33 cellular contexts compared by ENCODE assay signal in genomic region chr22:43179911-43180195, GRCh38.
"Had no signal": no experiment of that assay in that cellular context is flagged by ENCODE, and none has a peak within 500 bp of the region (broad histone marks: within the 10 kb centered on the region; RNA-seq: fewer than 3 reads in every experiment).

No MANE protein-coding gene starts in this region.

- H3K4me3 Mint-ChIP-seq: activated B cell treated with CpG ODN at 0.5 μM for 24 hours; activated CD4-positive, alpha-beta memory T cell treated with anti-CD3 and anti-CD28 coated beads, Interleukin-2, amount 10 ng/mL, durations not matched to agents 7 days and 5 days; activated naive CD4-positive, alpha-beta T cell treated with anti-CD3 and anti-CD28 coated beads, Interleukin-2, amount 10 ng/mL, durations not matched to agents 7 days and 5 days; activated naive CD8-positive, alpha-beta T cell treated with anti-CD3 and anti-CD28 coated beads, Interleukin-2, amount 10 ng/mL, durations not matched to agents 7 days and 5 days; activated T-cell treated with anti-CD3 and anti-CD28 coated beads, Interleukin-2, amount 50 U/mL, for 24 hours; activated T-cell treated with anti-CD3 and anti-CD28 coated beads, Interleukin-2, amount 50 U/mL, for 72 hours; brain; T-helper 17 cell; T-helper 2 cell treated with Interferon-gamma antibody and Interleukin-4, amounts not matched to agents 5 μg/mL and 100 μg/mL, for 36 hours had no signal

- H3K4me1 ChIP-seq: ascending aorta, breast epithelium had no signal

- ATAC-seq: activated CD4-positive, CD25-positive, alpha-beta regulatory T cell treated with anti-CD3 and anti-CD28 coated beads, Interleukin-2, amount 50 U/mL, for 24 hours; activated naive CD4-positive, alpha-beta T cell treated with anti-CD3 and anti-CD28 coated beads, Interleukin-2, amount 50 U/mL, for 72 hours; activated T-cell treated with anti-CD3 and anti-CD28 coated beads, Interleukin-2, amount 50 U/mL, for 72 hours; gastroesophageal sphincter; T-helper 17 cell had no signal

- H3K9me3 Mint-ChIP-seq: activated B cell treated with CpG ODN at 0.5 μM for 24 hours; activated CD4-positive, alpha-beta memory T cell treated with anti-CD3 and anti-CD28 coated beads, Interleukin-2, amount 10 ng/mL, durations not matched to agents 7 days and 5 days; activated naive CD4-positive, alpha-beta T cell treated with anti-CD3 and anti-CD28 coated beads, Interleukin-2, amount 10 ng/mL, durations not matched to agents 7 days and 5 days; activated naive CD4-positive, alpha-beta T cell treated with anti-CD3 and anti-CD28 coated beads, Interleukin-2, amount 50 U/mL, for 72 hours; activated naive CD8-positive, alpha-beta T cell treated with anti-CD3 and anti-CD28 coated beads, Interleukin-2, amount 10 ng/mL, durations not matched to agents 7 days and 5 days; activated T-cell treated with anti-CD3 and anti-CD28 coated beads, Interleukin-2, amount 50 U/mL, for 72 hours; brain; T-helper 2 cell treated with Interferon-gamma antibody and Interleukin-4, amounts not matched to agents 5 μg/mL and 100 μg/mL, for 36 hours had no signal

- H3K4me3 ChIP-seq: ascending aorta, breast epithelium, cardiac muscle cell, colonic mucosa, esophagus squamous epithelium, gastroesophageal sphincter had no signal

- DNase-seq: activated B cell treated with CpG ODN at 0.5 μM for 24 hours; activated CD4-positive, alpha-beta memory T cell treated with anti-CD3 and anti-CD28 coated beads, Interleukin-2, amount 10 ng/mL, durations not matched to agents 7 days and 5 days; activated CD4-positive, alpha-beta T cell treated with anti-CD3 and anti-CD28 coated beads for 48 hours; activated CD4-positive, alpha-beta T cell treated with anti-CD3 and anti-CD28 coated beads, Interleukin-2, amount 50 U/mL, for 4 hours; activated CD8-positive, alpha-beta memory T cell treated with anti-CD3 and anti-CD28 coated beads, Interleukin-2, amount 50 U/mL, for 48 hours; activated gamma-delta T cell; activated naive CD4-positive, alpha-beta T cell; activated naive CD4-positive, alpha-beta T cell treated with anti-CD3 and anti-CD28 coated beads, Interleukin-2, amount 10 ng/mL, durations not matched to agents 7 days and 5 days; activated naive CD8-positive, alpha-beta T cell treated with anti-CD3 and anti-CD28 coated beads, Interleukin-2, amount 10 ng/mL, durations not matched to agents 7 days and 5 days; activated T-cell treated with anti-CD3 and anti-CD28 coated beads for 4 hours; activated T-cell treated with anti-CD3 and anti-CD28 coated beads, Interleukin-2, amount 50 U/mL, for 24 hours; activated T-cell treated with anti-CD3 and anti-CD28 coated beads, Interleukin-2, amount 50 U/mL, for 72 hours; central memory CD4-positive, alpha-beta T cell; cerebellar nuclear complex; colonic mucosa; effector CD8-positive, alpha-beta T cell; esophagus squamous epithelium; foreskin melanocyte; T-helper 1 cell; T-helper 17 cell; T1000; WERI-Rb-1 had no signal

- H3K27ac ChIP-seq: ascending aorta, breast epithelium, cardiac muscle cell, colonic mucosa, epithelial cell of prostate, esophagus squamous epithelium, gastroesophageal sphincter, WERI-Rb-1 had no signal

- H3K27ac Mint-ChIP-seq: activated B cell treated with CpG ODN at 0.5 μM for 24 hours; activated CD4-positive, alpha-beta memory T cell treated with anti-CD3 and anti-CD28 coated beads, Interleukin-2, amount 10 ng/mL, durations not matched to agents 7 days and 5 days; activated naive CD4-positive, alpha-beta T cell treated with anti-CD3 and anti-CD28 coated beads, Interleukin-2, amount 10 ng/mL, durations not matched to agents 7 days and 5 days; activated naive CD4-positive, alpha-beta T cell treated with anti-CD3 and anti-CD28 coated beads, Interleukin-2, amount 50 U/mL, for 72 hours; activated naive CD8-positive, alpha-beta T cell treated with anti-CD3 and anti-CD28 coated beads, Interleukin-2, amount 10 ng/mL, durations not matched to agents 7 days and 5 days; activated T-cell treated with anti-CD3 and anti-CD28 coated beads, Interleukin-2, amount 50 U/mL, for 24 hours; activated T-cell treated with anti-CD3 and anti-CD28 coated beads, Interleukin-2, amount 50 U/mL, for 72 hours; brain; T-helper 17 cell; T-helper 2 cell treated with Interferon-gamma antibody and Interleukin-4, amounts not matched to agents 5 μg/mL and 100 μg/mL, for 36 hours had no signal

- FAIRE-seq: endometrium, endothelial cell of umbilical vein had no signal

- H3K27me3 Mint-ChIP-seq: activated B cell treated with CpG ODN at 0.5 μM for 24 hours; activated CD4-positive, alpha-beta memory T cell treated with anti-CD3 and anti-CD28 coated beads, Interleukin-2, amount 10 ng/mL, durations not matched to agents 7 days and 5 days; activated naive CD4-positive, alpha-beta T cell treated with anti-CD3 and anti-CD28 coated beads, Interleukin-2, amount 10 ng/mL, durations not matched to agents 7 days and 5 days; activated naive CD8-positive, alpha-beta T cell treated with anti-CD3 and anti-CD28 coated beads, Interleukin-2, amount 10 ng/mL, durations not matched to agents 7 days and 5 days; activated T-cell treated with anti-CD3 and anti-CD28 coated beads, Interleukin-2, amount 50 U/mL, for 24 hours; brain; T-helper 17 cell had no signal

- H3K27me3 ChIP-seq: ascending aorta, breast epithelium, cardiac muscle cell, colonic mucosa, esophagus squamous epithelium, gastroesophageal sphincter had no signal

- H3K9me3 ChIP-seq: ascending aorta, breast epithelium, colonic mucosa, esophagus squamous epithelium, gastroesophageal sphincter had no signal
